16 cellular contexts compared by ENCODE assay signal in the genomic region with DNA sequence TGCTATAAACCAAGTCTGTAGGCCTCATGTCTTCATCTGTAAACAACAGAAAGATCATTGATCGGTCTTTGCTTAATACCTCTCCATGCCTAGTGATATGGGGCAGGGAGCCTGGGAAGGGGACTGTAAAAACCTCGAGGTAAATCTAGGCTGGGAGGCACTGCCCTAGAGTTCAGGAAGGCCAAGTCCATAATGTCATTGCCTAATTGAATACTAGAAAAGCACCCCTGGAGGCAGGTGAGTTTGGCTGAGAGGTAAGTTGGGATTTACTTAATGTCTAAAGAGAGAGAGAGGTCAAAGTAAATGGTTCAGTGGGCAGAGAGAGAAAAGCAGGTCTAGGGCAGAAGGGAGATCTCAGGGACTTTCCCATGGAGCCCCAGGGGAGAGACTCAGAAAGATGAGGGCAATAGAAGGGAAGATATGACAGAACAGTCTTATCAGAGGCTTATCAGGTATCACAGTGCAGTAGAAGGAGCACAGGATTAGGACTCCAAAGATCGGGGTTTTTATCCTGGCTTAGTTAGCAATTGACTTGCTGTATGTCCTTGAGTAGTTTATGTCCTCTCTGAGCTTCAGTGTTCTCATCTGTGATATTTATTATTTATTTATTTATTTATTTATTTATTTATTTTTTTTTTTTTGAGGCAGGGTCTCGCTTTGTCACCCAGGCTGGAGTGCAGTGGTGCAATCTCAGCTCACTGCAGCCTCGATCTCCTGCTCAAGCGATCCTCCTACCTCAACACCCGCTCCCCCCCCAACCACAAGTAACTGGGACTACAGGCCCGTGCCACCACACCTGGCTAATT.
DNase-seq lines count a peak whose midpoint lies in the region; ATAC-seq and TF ChIP-seq lines count a peak whose summit lies in the region.
"Had no signal": no experiment of that assay in that cellular context is flagged by ENCODE, and none has a peak within 500 bp of the region (broad histone marks: within the 10 kb centered on the region; RNA-seq: fewer than 3 reads in every experiment).

No MANE protein-coding gene starts in this region.

- intact Hi-C loops in activated T-helper 2 cell treated with anti-CD3 and anti-CD28 coated beads, Interferon-gamma antibody, Interleukin-2, Interleukin-4, amounts not matched to agents 10 μg/mL and 5 μg/mL and 100 μg/mL, durations not matched to agents 14 hours and 24 hours and 36 hours (cut with micrococcal nuclease): loop anchor here (2.0 kb wide), 1 partner anchor 28 kb away; no protein-coding TSS in a partner anchor
- intact Hi-C loops in ovary (cut with DNase I): no loop called here

- H3K4me1 Mint-ChIP-seq in activated T-helper 2 cell treated with anti-CD3 and anti-CD28 coated beads, Interferon-gamma antibody, Interleukin-2, Interleukin-4, amounts not matched to agents 10 μg/mL and 5 μg/mL and 100 μg/mL, durations not matched to agents 14 hours and 24 hours and 36 hours (ENCODE audit: low read depth): peaks cover 2% of the 10 kb centered on the region
- no peaks in the 10 kb centered on the region for H3K4me1 Mint-ChIP-seq in activated CD4-positive, alpha-beta memory T cell treated with anti-CD3 and anti-CD28 coated beads, Interleukin-2, amount 10 ng/mL, durations not matched to agents 7 days and 5 days
- H3K4me1 Mint-ChIP-seq: CD8-positive, alpha-beta memory T cell had no signal

- no peaks in the 10 kb centered on the region for H3K4me1 ChIP-seq in ovary (ENCODE audit: insufficient read depth)
- H3K4me1 ChIP-seq: colonic mucosa, vagina had no signal

- H3K27me3 Mint-ChIP-seq in activated T-helper 2 cell treated with anti-CD3 and anti-CD28 coated beads, Interferon-gamma antibody, Interleukin-2, Interleukin-4, amounts not matched to agents 10 μg/mL and 5 μg/mL and 100 μg/mL, durations not matched to agents 14 hours and 24 hours and 36 hours (ENCODE audit: low read depth): no peaks in the 10 kb centered on the region
- no peaks in the 10 kb centered on the region for H3K27me3 Mint-ChIP-seq in activated CD4-positive, alpha-beta memory T cell treated with anti-CD3 and anti-CD28 coated beads, Interleukin-2, amount 10 ng/mL, durations not matched to agents 7 days and 5 days
- H3K27me3 Mint-ChIP-seq: progenitor cell of endocrine pancreas had no signal

- ATAC-seq in GM18858 (IDR thresholded peaks at IDR 0.05; ENCODE audit: unreplicated experiment) (peak; percentile 92), GM21381 (IDR thresholded peaks at IDR 0.05; ENCODE audit: unreplicated experiment) (peak; percentile 83), HG03025 (IDR thresholded peaks at IDR 0.05; ENCODE audit: low FRiP score, unreplicated experiment) (peak; percentile 47)
- ATAC-seq: Right ventricle myocardium inferior had no signal

- 81 to 84% (median 82%) methylated on average over 8 of the region's 8 CpGs for WGBS in ovary, 3 donors

- DNase-seq in activated T-helper 2 cell treated with anti-CD3 and anti-CD28 coated beads, Interferon-gamma antibody, Interleukin-2, Interleukin-4, amounts not matched to agents 10 μg/mL and 5 μg/mL and 100 μg/mL, durations not matched to agents 14 hours and 24 hours and 36 hours (ENCODE audit: low spot score): no peak
- DNase-seq in ovary (no peak), cerebellar nuclear complex (lab: John Stamatoyannopoulos, UW) (no peak), cortex of kidney (lab: John Stamatoyannopoulos, UW) (no peak)
- no peak for DNase-seq in activated CD4-positive, alpha-beta memory T cell treated with anti-CD3 and anti-CD28 coated beads, Interleukin-2, amount 10 ng/mL, durations not matched to agents 7 days and 5 days
- DNase-seq: activated CD4-positive, alpha-beta T cell treated with anti-CD3 and anti-CD28 coated beads for 1 hour; activated naive CD4-positive, alpha-beta T cell treated with anti-CD3 and anti-CD28 coated beads, Interleukin-2, amount 50 U/mL, for 16 hours; CD8-positive, alpha-beta memory T cell; colonic mucosa; foreskin melanocyte had no signal

- H3K36me3 Mint-ChIP-seq in activated T-helper 2 cell treated with anti-CD3 and anti-CD28 coated beads, Interferon-gamma antibody, Interleukin-2, Interleukin-4, amounts not matched to agents 10 μg/mL and 5 μg/mL and 100 μg/mL, durations not matched to agents 14 hours and 24 hours and 36 hours (ENCODE audit: low read depth): no peaks in the 10 kb centered on the region
- H3K36me3 Mint-ChIP-seq in activated CD4-positive, alpha-beta memory T cell treated with anti-CD3 and anti-CD28 coated beads, Interleukin-2, amount 10 ng/mL, durations not matched to agents 7 days and 5 days (ENCODE audit: low read depth): no peaks in the 10 kb centered on the region
- H3K36me3 Mint-ChIP-seq: CD8-positive, alpha-beta memory T cell had no signal

- no peaks in the 10 kb centered on the region for H3K36me3 ChIP-seq in ovary
- H3K36me3 ChIP-seq: colonic mucosa, vagina had no signal

- H3K4me3 Mint-ChIP-seq in activated T-helper 2 cell treated with anti-CD3 and anti-CD28 coated beads, Interferon-gamma antibody, Interleukin-2, Interleukin-4, amounts not matched to agents 10 μg/mL and 5 μg/mL and 100 μg/mL, durations not matched to agents 14 hours and 24 hours and 36 hours (ENCODE audit: low read depth): no peak overlapping the region
- H3K4me3 Mint-ChIP-seq in activated CD4-positive, alpha-beta memory T cell treated with anti-CD3 and anti-CD28 coated beads, Interleukin-2, amount 10 ng/mL, durations not matched to agents 7 days and 5 days: no peak overlapping the region
- H3K4me3 Mint-ChIP-seq: CD8-positive, alpha-beta memory T cell had no signal

- H3K27ac ChIP-seq in ovary: no peak overlapping the region
- H3K27ac ChIP-seq: colonic mucosa, vagina had no signal

- no peaks in the 10 kb centered on the region for H3K9me3 ChIP-seq in ovary
- H3K9me3 ChIP-seq: colonic mucosa, vagina had no signal

- peak overlapping the region; percentile 24 for H3K27ac Mint-ChIP-seq in activated T-helper 2 cell treated with anti-CD3 and anti-CD28 coated beads, Interferon-gamma antibody, Interleukin-2, Interleukin-4, amounts not matched to agents 10 μg/mL and 5 μg/mL and 100 μg/mL, durations not matched to agents 14 hours and 24 hours and 36 hours
- H3K27ac Mint-ChIP-seq in activated CD4-positive, alpha-beta memory T cell treated with anti-CD3 and anti-CD28 coated beads, Interleukin-2, amount 10 ng/mL, durations not matched to agents 7 days and 5 days: no peak overlapping the region
- H3K27ac Mint-ChIP-seq: CD8-positive, alpha-beta memory T cell; progenitor cell of endocrine pancreas had no signal

- no peak overlapping the region for H3K4me3 ChIP-seq in ovary
- H3K4me3 ChIP-seq: colonic mucosa, vagina had no signal

- POLR2A ChIA-PET in activated CD4-positive, alpha-beta memory T cell treated with anti-CD3 and anti-CD28 coated beads, Interleukin-2, amount 10 ng/mL, durations not matched to agents 7 days and 5 days (lab: Charles Lee): no interaction called here

- no peak for TF ChIP-seq CTCF in ovary (IDR thresholded peaks at IDR 0.05)

- H3K27me3 ChIP-seq in ovary: no peaks in the 10 kb centered on the region
- H3K27me3 ChIP-seq: colonic mucosa, vagina had no signal

- TF ChIP-seq POLR2A in ovary (IDR thresholded peaks at IDR 0.05): no peak

- no peak for TF ChIP-seq EP300 in ovary (IDR thresholded peaks at IDR 0.05)

- no peaks in the 10 kb centered on the region for H3K9me3 Mint-ChIP-seq in activated T-helper 2 cell treated with anti-CD3 and anti-CD28 coated beads, Interferon-gamma antibody, Interleukin-2, Interleukin-4, amounts not matched to agents 10 μg/mL and 5 μg/mL and 100 μg/mL, durations not matched to agents 14 hours and 24 hours and 36 hours
- H3K9me3 Mint-ChIP-seq in activated CD4-positive, alpha-beta memory T cell treated with anti-CD3 and anti-CD28 coated beads, Interleukin-2, amount 10 ng/mL, durations not matched to agents 7 days and 5 days: no peaks in the 10 kb centered on the region
- H3K9me3 Mint-ChIP-seq: CD8-positive, alpha-beta memory T cell had no signal

- CTCF ChIA-PET in activated CD4-positive, alpha-beta memory T cell treated with anti-CD3 and anti-CD28 coated beads, Interleukin-2, amount 10 ng/mL, durations not matched to agents 7 days and 5 days (lab: Charles Lee): no interaction called here
